ENCODE assay signal across 1 cellular context in the genomic region with DNA sequence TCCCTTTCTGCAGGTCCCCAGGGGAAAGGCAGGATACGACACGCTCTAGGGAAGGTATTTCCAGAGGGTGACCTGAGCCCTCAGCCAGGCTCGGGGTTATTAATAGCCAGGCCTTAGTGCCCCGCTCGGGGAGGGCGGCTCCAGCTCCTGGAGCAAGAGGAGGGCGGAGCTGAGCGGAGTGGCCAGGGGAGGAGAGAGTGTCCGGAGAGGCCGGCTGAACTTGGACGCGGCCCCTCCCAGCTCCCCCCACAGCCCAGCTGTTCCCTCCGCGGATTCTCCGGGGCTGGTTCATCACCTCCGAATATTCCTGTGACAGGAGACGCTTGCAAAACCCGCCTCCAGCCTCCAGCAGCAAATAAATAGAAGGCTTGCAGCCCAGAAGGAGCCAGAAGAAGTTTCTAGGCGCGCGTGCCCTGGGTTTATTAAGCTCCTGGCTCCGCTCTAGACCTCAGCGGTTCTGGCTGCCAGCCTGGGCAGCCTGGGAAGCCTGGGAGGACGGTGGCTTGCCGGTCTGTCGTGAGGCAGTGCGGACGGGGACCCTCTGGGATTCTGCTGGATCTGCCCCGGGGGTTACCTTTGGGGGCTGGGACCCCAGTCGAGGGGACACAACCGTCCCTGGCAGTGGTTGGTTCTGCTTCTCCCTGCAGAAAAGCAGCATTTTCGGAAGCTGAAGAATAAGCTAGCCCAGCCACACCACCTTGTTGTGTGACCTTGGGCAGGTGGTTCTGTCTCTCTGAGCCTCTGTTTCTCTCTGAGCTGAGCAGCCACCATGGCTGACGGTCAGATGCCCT.
TF ChIP-seq lines count a peak whose summit lies in the region.

A gene with protein sequence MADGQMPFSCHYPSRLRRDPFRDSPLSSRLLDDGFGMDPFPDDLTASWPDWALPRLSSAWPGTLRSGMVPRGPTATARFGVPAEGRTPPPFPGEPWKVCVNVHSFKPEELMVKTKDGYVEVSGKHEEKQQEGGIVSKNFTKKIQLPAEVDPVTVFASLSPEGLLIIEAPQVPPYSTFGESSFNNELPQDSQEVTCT (plus strand): TSS at position 388 of the 791 bp plus-strand sequence. CDS start 382 bp downstream, at position 770.

TF ChIP-seq in HepG2, 621 proteins besides CTCF, POLR2A, EP300 and RAD21 (continued from another document):
- TF ChIP-seq, protein P1, sequence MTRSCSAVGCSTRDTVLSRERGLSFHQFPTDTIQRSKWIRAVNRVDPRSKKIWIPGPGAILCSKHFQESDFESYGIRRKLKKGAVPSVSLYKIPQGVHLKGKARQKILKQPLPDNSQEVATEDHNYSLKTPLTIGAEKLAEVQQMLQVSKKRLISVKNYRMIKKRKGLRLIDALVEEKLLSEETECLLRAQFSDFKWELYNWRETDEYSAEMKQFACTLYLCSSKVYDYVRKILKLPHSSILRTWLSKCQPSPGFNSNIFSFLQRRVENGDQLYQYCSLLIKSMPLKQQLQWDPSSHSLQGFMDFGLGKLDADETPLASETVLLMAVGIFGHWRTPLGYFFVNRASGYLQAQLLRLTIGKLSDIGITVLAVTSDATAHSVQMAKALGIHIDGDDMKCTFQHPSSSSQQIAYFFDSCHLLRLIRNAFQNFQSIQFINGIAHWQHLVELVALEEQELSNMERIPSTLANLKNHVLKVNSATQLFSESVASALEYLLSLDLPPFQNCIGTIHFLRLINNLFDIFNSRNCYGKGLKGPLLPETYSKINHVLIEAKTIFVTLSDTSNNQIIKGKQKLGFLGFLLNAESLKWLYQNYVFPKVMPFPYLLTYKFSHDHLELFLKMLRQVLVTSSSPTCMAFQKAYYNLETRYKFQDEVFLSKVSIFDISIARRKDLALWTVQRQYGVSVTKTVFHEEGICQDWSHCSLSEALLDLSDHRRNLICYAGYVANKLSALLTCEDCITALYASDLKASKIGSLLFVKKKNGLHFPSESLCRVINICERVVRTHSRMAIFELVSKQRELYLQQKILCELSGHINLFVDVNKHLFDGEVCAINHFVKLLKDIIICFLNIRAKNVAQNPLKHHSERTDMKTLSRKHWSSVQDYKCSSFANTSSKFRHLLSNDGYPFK (CRISPR knock-in tag; IDR thresholded peaks at IDR 0.05; ENCODE audit: borderline replicate concordance): no peak
- TF ChIP-seq TEAD3 (CRISPR knock-in tag; optimal IDR thresholded peaks at IDR 0.05; ENCODE audit: borderline replicate concordance) (peak; percentile 0), PAX8 (CRISPR knock-in tag; IDR thresholded peaks at IDR 0.05; ENCODE audit: borderline replicate concordance) (no peak), SOX6 (IDR thresholded peaks at IDR 0.05) (no peak), SOX6 (CRISPR knock-in tag; IDR thresholded peaks at IDR 0.05) (no peak), KLF16 (CRISPR knock-in tag; IDR thresholded peaks at IDR 0.05) (no peak), MED1 (CRISPR knock-in tag; IDR thresholded peaks at IDR 0.05) (no peak)
- TF ChIP-seq, protein P2, sequence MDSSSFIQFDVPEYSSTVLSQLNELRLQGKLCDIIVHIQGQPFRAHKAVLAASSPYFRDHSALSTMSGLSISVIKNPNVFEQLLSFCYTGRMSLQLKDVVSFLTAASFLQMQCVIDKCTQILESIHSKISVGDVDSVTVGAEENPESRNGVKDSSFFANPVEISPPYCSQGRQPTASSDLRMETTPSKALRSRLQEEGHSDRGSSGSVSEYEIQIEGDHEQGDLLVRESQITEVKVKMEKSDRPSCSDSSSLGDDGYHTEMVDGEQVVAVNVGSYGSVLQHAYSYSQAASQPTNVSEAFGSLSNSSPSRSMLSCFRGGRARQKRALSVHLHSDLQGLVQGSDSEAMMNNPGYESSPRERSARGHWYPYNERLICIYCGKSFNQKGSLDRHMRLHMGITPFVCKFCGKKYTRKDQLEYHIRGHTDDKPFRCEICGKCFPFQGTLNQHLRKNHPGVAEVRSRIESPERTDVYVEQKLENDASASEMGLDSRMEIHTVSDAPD (CRISPR knock-in tag; IDR thresholded peaks at IDR 0.05): no peak
